Comparison of ENCODE assay signal across 23 cellular contexts in genomic region chr13:77353980-77354379, GRCh38. TPM values are rescaled to one million over a fixed set of nuclear protein-coding genes. Genes with fewer than 3 reads are reported as not detected.
DNase-seq lines count a peak whose midpoint lies in the region; ATAC-seq and TF ChIP-seq lines count a peak whose summit lies in the region.
"Had no signal": no experiment of that assay in that cellular context is flagged by ENCODE, and none has a peak within 500 bp of the region (broad histone marks: within the 10 kb centered on the region; RNA-seq: fewer than 3 reads in every experiment).

No MANE protein-coding gene starts in this region.

- no peaks in the 10 kb centered on the region for H3K36me3 Mint-ChIP-seq in activated CD8-positive, alpha-beta T cell treated with anti-CD3 and anti-CD28 coated beads, Interleukin-2, amount 10 ng/mL, durations not matched to agents 7 days and 5 days (ENCODE audit: low read depth)
- H3K36me3 Mint-ChIP-seq in activated CD8-positive, alpha-beta T cell treated with anti-CD3 and anti-CD28 coated beads for 36 hours (ENCODE audit: low read depth): no peaks in the 10 kb centered on the region
- no peaks in the 10 kb centered on the region for H3K36me3 Mint-ChIP-seq in mesothelial cell of epicardium
- H3K36me3 Mint-ChIP-seq: activated naive CD8-positive, alpha-beta T cell treated with anti-CD3 and anti-CD28 coated beads, Interleukin-2, amount 10 ng/mL, durations not matched to agents 7 days and 5 days; immature natural killer cell had no signal

- H3K4me1 Mint-ChIP-seq in activated CD8-positive, alpha-beta T cell treated with anti-CD3 and anti-CD28 coated beads, Interleukin-2, amount 10 ng/mL, durations not matched to agents 7 days and 5 days (ENCODE audit: low read depth): peaks cover 13% of the 10 kb centered on the region
- peaks cover 8% of the 10 kb centered on the region for H3K4me1 Mint-ChIP-seq in activated CD8-positive, alpha-beta T cell treated with anti-CD3 and anti-CD28 coated beads for 36 hours (ENCODE audit: low read depth)
- H3K4me1 Mint-ChIP-seq in mesothelial cell of epicardium: no peaks in the 10 kb centered on the region

- intact Hi-C loops in activated CD8-positive, alpha-beta T cell treated with anti-CD3 and anti-CD28 coated beads for 36 hours (cut with micrococcal nuclease): no loop called here
- intact Hi-C loops in spleen (cut with DNase I; ENCODE audit: low total_unique reads): no loop called here

- CTCF ChIA-PET in activated CD8-positive, alpha-beta T cell treated with anti-CD3 and anti-CD28 coated beads, Interleukin-2, amount 10 ng/mL, durations not matched to agents 7 days and 5 days (lab: Charles Lee): no interaction called here
- CTCF ChIA-PET in activated CD8-positive, alpha-beta T cell treated with anti-CD3 and anti-CD28 coated beads for 36 hours (lab: Charles Lee): no interaction called here

- TF ChIP-seq CTCF in activated CD8-positive, alpha-beta T cell treated with anti-CD3 and anti-CD28 coated beads for 36 hours (IDR thresholded peaks at IDR 0.05): no peak
- no peak for TF ChIP-seq CTCF in HL-60 (IDR thresholded peaks at IDR 0.05; ENCODE audit: insufficient read depth, low read length)
- no peak for TF ChIP-seq CTCF in spleen (IDR thresholded peaks at IDR 0.05 in 8 of 11, conservative IDR thresholded peaks at IDR 0.05 in 3 of 11)
- no peak for TF ChIP-seq CTCF in mesothelial cell of epicardium (IDR thresholded peaks at IDR 0.05; ENCODE audit: unreplicated experiment)

- peaks cover 4% of the 10 kb centered on the region for H3K9me3 Mint-ChIP-seq in activated CD8-positive, alpha-beta T cell treated with anti-CD3 and anti-CD28 coated beads, Interleukin-2, amount 10 ng/mL, durations not matched to agents 7 days and 5 days (ENCODE audit: insufficient read depth)
- H3K9me3 Mint-ChIP-seq in activated CD8-positive, alpha-beta T cell treated with anti-CD3 and anti-CD28 coated beads for 36 hours: no peaks in the 10 kb centered on the region
- H3K9me3 Mint-ChIP-seq in mesothelial cell of epicardium: no peaks in the 10 kb centered on the region
- H3K9me3 Mint-ChIP-seq: immature natural killer cell had no signal

- H3K36me3 ChIP-seq in spleen: no peaks in the 10 kb centered on the region
- H3K36me3 ChIP-seq: gastroesophageal sphincter, MG63, right lobe of liver, upper lobe of right lung had no signal

- peaks cover 9 to 41% (median 18%) of the 10 kb centered on the region in 6 donors for H3K4me1 ChIP-seq in spleen
- H3K4me1 ChIP-seq: gastroesophageal sphincter, upper lobe of right lung had no signal

- 31 to 76% (median 65%) methylated on average over 1 of the region's 1 CpG for WGBS in spleen, 5 donors

- H3K27me3 Mint-ChIP-seq in activated CD8-positive, alpha-beta T cell treated with anti-CD3 and anti-CD28 coated beads, Interleukin-2, amount 10 ng/mL, durations not matched to agents 7 days and 5 days (ENCODE audit: low read depth): no peaks in the 10 kb centered on the region
- no peaks in the 10 kb centered on the region for H3K27me3 Mint-ChIP-seq in activated CD8-positive, alpha-beta T cell treated with anti-CD3 and anti-CD28 coated beads for 36 hours
- H3K27me3 Mint-ChIP-seq in mesothelial cell of epicardium (ENCODE audit: low read depth): peaks cover 14% of the 10 kb centered on the region
- H3K27me3 Mint-ChIP-seq: activated naive CD8-positive, alpha-beta T cell treated with anti-CD3 and anti-CD28 coated beads, Interleukin-2, amount 10 ng/mL, durations not matched to agents 7 days and 5 days had no signal

- H3K27me3 ChIP-seq in HL-60 (ENCODE audit: insufficient read depth, poor library complexity, severe bottlenecking) (no peaks in the 10 kb centered on the region), spleen (replicated peaks in 1 of 7) (no peaks in the 10 kb centered on the region)
- H3K27me3 ChIP-seq: gastroesophageal sphincter, MG63, right lobe of liver, upper lobe of right lung had no signal

- H3K4me3 Mint-ChIP-seq in activated CD8-positive, alpha-beta T cell treated with anti-CD3 and anti-CD28 coated beads, Interleukin-2, amount 10 ng/mL, durations not matched to agents 7 days and 5 days: no peak overlapping the region
- H3K4me3 Mint-ChIP-seq in activated CD8-positive, alpha-beta T cell treated with anti-CD3 and anti-CD28 coated beads for 36 hours: no peak overlapping the region
- no peak overlapping the region for H3K4me3 Mint-ChIP-seq in mesothelial cell of epicardium
- H3K4me3 Mint-ChIP-seq: activated naive CD8-positive, alpha-beta T cell treated with anti-CD3 and anti-CD28 coated beads, Interleukin-2, amount 10 ng/mL, durations not matched to agents 7 days and 5 days; immature natural killer cell had no signal

- no peak for ATAC-seq in activated CD8-positive, alpha-beta T cell treated with anti-CD3 and anti-CD28 coated beads, Interleukin-2, amount 10 ng/mL, durations not matched to agents 7 days and 5 days
- ATAC-seq in activated CD8-positive, alpha-beta T cell treated with anti-CD3 and anti-CD28 coated beads for 36 hours: no peak
- ATAC-seq in GM19328 (IDR thresholded peaks at IDR 0.05; ENCODE audit: unreplicated experiment): no peak
- ATAC-seq: gastroesophageal sphincter, HCT116, right lobe of liver, upper lobe of right lung had no signal

- POLR2A ChIA-PET in activated CD8-positive, alpha-beta T cell treated with anti-CD3 and anti-CD28 coated beads, Interleukin-2, amount 10 ng/mL, durations not matched to agents 7 days and 5 days (lab: Charles Lee): interaction anchor here (0.8 kb wide), 1 partner anchor 327 kb away, joined by 3 read pairs; the partner anchor contains the start of gene FBXL3
- POLR2A ChIA-PET in activated CD8-positive, alpha-beta T cell treated with anti-CD3 and anti-CD28 coated beads for 36 hours (lab: Charles Lee): no interaction called here

- DNase-seq in activated CD8-positive, alpha-beta T cell treated with anti-CD3 and anti-CD28 coated beads, Interleukin-2, amount 10 ng/mL, durations not matched to agents 7 days and 5 days: no peak
- DNase-seq in activated CD8-positive, alpha-beta T cell treated with anti-CD3 and anti-CD28 coated beads for 36 hours: no peak
- DNase-seq in HL-60 (ENCODE audit: low read depth in 1 of 2, low spot score in 1 of 2): no peak
- DNase-seq in SIG-M5 treated with dmso at 0.1 percent for 504 hours (lab: John Stamatoyannopoulos, UW; ENCODE audit: unreplicated experiment): peak; percentile 97
- DNase-seq in spleen: no peak
- no peak for DNase-seq in islet precursor cell
- no peak for DNase-seq in mesothelial cell of epicardium (ENCODE audit: low spot score in 2 of 2, unreplicated experiment in 2 of 2)
- DNase-seq: activated CD8-positive, alpha-beta memory T cell treated with anti-CD3 and anti-CD28 coated beads, Interleukin-2, amount 50 U/mL, for 48 hours; activated naive CD8-positive, alpha-beta T cell treated with anti-CD3 and anti-CD28 coated beads, Interleukin-2, amount 10 ng/mL, durations not matched to agents 7 days and 5 days; immature natural killer cell; mesendoderm; MG63; NCI-H2171 treated with DMSO at 0.1 percent for 48 hours; NK-92 treated with Interleukin-12 subunit alpha and Interleukin-12 subunit beta, amount 100 ng/mL, for 24 hours; nucleus accumbens; right lobe of liver; SK-N-SH; stimulated activated CD4-positive, alpha-beta T cell treated with anti-CD3 and anti-CD28 coated beads, Interleukin-4, amount 100 ng/mL, for 1 hour; upper lobe of right lung had no signal

- no peaks in the 10 kb centered on the region for H3K9me3 ChIP-seq in spleen
- H3K9me3 ChIP-seq: gastroesophageal sphincter, MG63, right lobe of liver, SK-N-SH, upper lobe of right lung had no signal

- H3K27ac Mint-ChIP-seq in activated CD8-positive, alpha-beta T cell treated with anti-CD3 and anti-CD28 coated beads, Interleukin-2, amount 10 ng/mL, durations not matched to agents 7 days and 5 days: peak overlapping the region; percentile 2
- no peak overlapping the region for H3K27ac Mint-ChIP-seq in activated CD8-positive, alpha-beta T cell treated with anti-CD3 and anti-CD28 coated beads for 36 hours
- H3K27ac Mint-ChIP-seq in mesothelial cell of epicardium: no peak overlapping the region
- H3K27ac Mint-ChIP-seq: activated naive CD8-positive, alpha-beta T cell treated with anti-CD3 and anti-CD28 coated beads, Interleukin-2, amount 10 ng/mL, durations not matched to agents 7 days and 5 days had no signal

- no peak overlapping the region for H3K4me3 ChIP-seq in HL-60 (replicated peaks; ENCODE audit: insufficient read depth, low read length)
- no peak overlapping the region for H3K4me3 ChIP-seq in spleen
- H3K4me3 ChIP-seq: gastroesophageal sphincter, MG63, right lobe of liver, upper lobe of right lung had no signal

- TF ChIP-seq POLR2A in spleen (IDR thresholded peaks at IDR 0.05): no peak

- H3K27ac ChIP-seq in HL-60 (replicated peaks): peak overlapping the region; percentile 30
- peak overlapping the region in 7 of 8 donors; percentile 51 to 83 (median 76) for H3K27ac ChIP-seq in spleen
- H3K27ac ChIP-seq: 22Rv1, gastroesophageal sphincter, right lobe of liver, upper lobe of right lung had no signal

RNA-seq across cellular contexts. Expression of gene MYCBP2, which starts 27.1 kb away (rescaled TPM):
- 100 to 1,000 TPM; 107 to 109 TPM for total RNA-seq in activated CD8-positive, alpha-beta T cell treated with anti-CD3 and anti-CD28 coated beads, Interleukin-2, amount 10 ng/mL, durations not matched to agents 7 days and 5 days
- 100 to 1,000 TPM in 1 of 2 experiments, 10 to 100 TPM in 1; 97.5 to 101 TPM for total RNA-seq in activated CD8-positive, alpha-beta T cell treated with anti-CD3 and anti-CD28 coated beads for 36 hours
- total RNA-seq in spleen: 100 to 1,000 TPM; 169 to 251 (median 217) TPM
- 10 to 100 TPM; 55.2 to 66.4 (median 61.3) TPM for polyA plus RNA-seq in spleen
- 65.9 to 72.3 TPM (median 67.7 TPM) in 3 replicates for total RNA-seq in mesothelial cell of epicardium
